Comparison of ENCODE assay signal across 8 cellular contexts in genomic region chr11:16737860-16738197, GRCh38. TPM values are rescaled to one million over a fixed set of nuclear protein-coding genes. Genes with fewer than 3 reads are reported as not detected.
DNase-seq lines count a peak whose midpoint lies in the region; ATAC-seq, FAIRE-seq and TF ChIP-seq lines count a peak whose summit lies in the region.

No MANE protein-coding gene starts in this region.

- TF ChIP-seq CTCF in Panc1 (IDR thresholded peaks at IDR 0.05) (no peak), gastroesophageal sphincter (IDR thresholded peaks at IDR 0.05) (no peak), D721Med (IDR thresholded peaks at IDR 0.05; ENCODE audit: insufficient read depth, missing control alignments) (no peak)

- H3K9me3 ChIP-seq in Panc1 (ENCODE audit: control insufficient read depth, insufficient read depth, low read depth, low read length) (no peaks in the 10 kb centered on the region), gastroesophageal sphincter (no peaks in the 10 kb centered on the region), small intestine (ENCODE audit: control insufficient read depth, low read depth) (no peaks in the 10 kb centered on the region)

- CTCF ChIA-PET in Panc1 (lab: Charles Lee), result interaction anchor here (0.6 kb wide), 1 partner anchor 1042 kb away, joined by 3 read pairs; no protein-coding TSS in a partner anchor

- H3K4me1 ChIP-seq in Panc1 (ENCODE audit: control insufficient read depth, insufficient read depth, low read length) (0 out of 2 replicates have a peak, but pooled peaks cover 3% of the 10 kb centered on the region), gastroesophageal sphincter (peaks cover 7 to 40% (median 25%) of the 10 kb centered on the region in 3 donors), small intestine (ENCODE audit: control insufficient read depth in 2 of 2, insufficient read depth in 1 of 2, low read depth in 1 of 2, low read length in 1 of 2) (peaks cover 0 to 10% of the 10 kb centered on the region in 2 donors)

- DNase-seq in Panc1 (ENCODE audit: low read depth, low spot score) (no peak), small intestine (no peak), GF-D8 (lab: John Stamatoyannopoulos, UW) (no peak), D721Med (ENCODE audit: insufficient read length, low spot score) (no peak), NCI-H446 (lab: John Stamatoyannopoulos, UW) (no peak)

- no peak for TF ChIP-seq POLR2A in gastroesophageal sphincter (IDR thresholded peaks at IDR 0.05)

- WGBS in gastroesophageal sphincter (ENCODE audit: low coverage in 1 of 2), 2 donors, result 0% methylated on average over 6 of the region's 6 CpGs
- 0 to 1% (median 1%) methylated on average over 6 of the region's 6 CpGs for WGBS in small intestine, 3 donors

- H3K4me3 ChIP-seq in Panc1 (ENCODE audit: low read depth in 2 of 2, low read length in 2 of 2), result peak overlapping the region; percentile 93 to 99
- peak overlapping the region; percentile 76 to 79 for H3K4me3 ChIP-seq in gastroesophageal sphincter
- peak overlapping the region; percentile 51 to 74 for H3K4me3 ChIP-seq in small intestine (ENCODE audit: low read depth in 1 of 2, low read length in 2 of 2)

- TF ChIP-seq EP300 in gastroesophageal sphincter (IDR thresholded peaks at IDR 0.05), result no peak

- intact Hi-C loops in Panc1 (cut with micrococcal nuclease; ENCODE audit: unreplicated experiment), result no loop called here

- FAIRE-seq in small intestine (lab: Jason Lieb, UNC) (no peak), D721Med (lab: Jason Lieb, UNC) (no peak)

- POLR2A ChIA-PET in Panc1 (lab: Charles Lee), result interaction anchor here (0.7 kb wide), 1 partner anchor 36 kb away, joined by 3 read pairs; no protein-coding TSS in a partner anchor

- H3K27ac ChIP-seq in Panc1 (ENCODE audit: low read length) (peak overlapping the region; percentile 98), gastroesophageal sphincter (peak overlapping the region; percentile 74 to 97 (median 93)), small intestine (ENCODE audit: low read depth in 1 of 2, low read length in 1 of 2) (peak overlapping the region; percentile 66 to 99)

- in situ Hi-C loops in Panc1 (cut with HindIII; ENCODE audit: low pct_unique_long_range_greater_than_20kb, low sequenced_read_pairs), result no loop called here

- ATAC-seq in GM18519 (IDR thresholded peaks at IDR 0.05; ENCODE audit: low FRiP score, unreplicated experiment) (peak; percentile 13), HG02610 (IDR thresholded peaks at IDR 0.05; ENCODE audit: unreplicated experiment) (peak; percentile 18), Panc1 (peak; percentile 17), gastroesophageal sphincter (peak; percentile 6)

- BruUV-seq in Panc1 (replicated peaks; lab: Mats Ljungman, UMichigan), result TSS peak; percentile 99

- no peaks in the 10 kb centered on the region for H3K27me3 ChIP-seq in Panc1 (ENCODE audit: control insufficient read depth, insufficient read depth, low read length)
- H3K27me3 ChIP-seq in gastroesophageal sphincter, result no peaks in the 10 kb centered on the region
- H3K27me3 ChIP-seq in small intestine (ENCODE audit: control insufficient read depth in 2 of 2, insufficient read depth in 2 of 2, low read length in 2 of 2), result no peaks in the 10 kb centered on the region

- H3K36me3 ChIP-seq in Panc1 (ENCODE audit: control insufficient read depth, insufficient read depth, low read length) (peaks cover 5% of the 10 kb centered on the region; the same call in 1 of the 2 replicates), gastroesophageal sphincter (peaks cover 0 to 5% of the 10 kb centered on the region in 2 donors), small intestine (ENCODE audit: control insufficient read depth in 2 of 2, insufficient read depth in 2 of 2, low read length in 2 of 2) (no peaks in the 10 kb centered on the region)

RNA-seq across cellular contexts. Expression of gene C11orf58, which starts 0.6 kb away (rescaled TPM):
- total RNA-seq in Panc1 (2021; ENCODE audit: unreplicated experiment) (97.6 TPM), gastroesophageal sphincter (100 to 1,000 TPM; 150 to 188 (median 175) TPM)
- polyA plus RNA-seq in Panc1 (2012; ENCODE audit: insufficient read length), result 274 TPM
- 100 to 1,000 TPM in 1 of 3 donors, 10 to 100 TPM in 2; 50.8 to 109 (median 90.2) TPM for polyA plus RNA-seq in small intestine
